In genomic region chr9:105415344-105415980, GRCh38 we compare ENCODE assay signal across 8 cellular contexts. TPM values are rescaled to one million over a fixed set of nuclear protein-coding genes. Genes with fewer than 3 reads are reported as not detected.
A peak's percentile ranks its signal among the peaks of the same experiment; 100 is the strongest.
DNase-seq lines count a peak whose midpoint lies in the region; ATAC-seq, FAIRE-seq and TF ChIP-seq lines count a peak whose summit lies in the region.

No MANE protein-coding gene starts in this region.

- H3K27me3 ChIP-seq in endodermal cell (ENCODE audit: control insufficient read depth, insufficient read depth, low read length, poor library complexity, severe bottlenecking) (no peaks in the 10 kb centered on the region), stomach (no peaks in the 10 kb centered on the region)

- H3K9me3 ChIP-seq in endodermal cell (ENCODE audit: control insufficient read depth, low read length) (peaks cover 9% of the 10 kb centered on the region), stomach (peaks cover 0 to 7% (median 2%) of the 10 kb centered on the region in 4 donors)

- FAIRE-seq in GM18507 (lab: Jason Lieb, UNC), result peak; percentile 72

- H3K4me3 Mint-ChIP-seq in endodermal cell (peak overlapping the region; percentile 35), natural killer cell (no peak overlapping the region)

- H3K4me1 ChIP-seq in endodermal cell (ENCODE audit: control insufficient read depth, insufficient read depth, low read length) (peaks cover 6% of the 10 kb centered on the region), stomach (peaks cover 0 to 30% (median 14%) of the 10 kb centered on the region in 4 donors)

- DNase-seq in AG09319 (ENCODE audit: extremely low read depth, low read depth), result no peak
- peak; percentile 22 for DNase-seq in GM18507 (ENCODE audit: extremely low spot score, insufficient read length, low read depth)
- DNase-seq in NCI-H345 (lab: John Stamatoyannopoulos, UW), result peak; percentile 64
- peak; percentile 22 to 38 for DNase-seq in activated CD8-positive, alpha-beta memory T cell treated with anti-CD3 and anti-CD28 coated beads for 1 hour (ENCODE audit: extremely low read depth in 1 of 2, low read depth in 1 of 2)
- peak; percentile 87 for DNase-seq in endodermal cell
- DNase-seq in natural killer cell, result peak; percentile 42
- peak; percentile 59 for DNase-seq in stomach

- ATAC-seq in HG03066 (IDR thresholded peaks at IDR 0.05; ENCODE audit: low read depth, unreplicated experiment) (peak; percentile 66), natural killer cell (peak; percentile 77 to 89 (median 81))

- no peak for TF ChIP-seq EP300 in stomach (IDR thresholded peaks at IDR 0.05)

- no peak overlapping the region for H3K4me3 ChIP-seq in endodermal cell (ENCODE audit: low read length)
- no peak overlapping the region for H3K4me3 ChIP-seq in stomach

- H3K36me3 ChIP-seq in endodermal cell (ENCODE audit: control insufficient read depth, insufficient read depth, low read length) (no peaks in the 10 kb centered on the region), stomach (no peaks in the 10 kb centered on the region)

- peaks cover 17% of the 10 kb centered on the region for H3K9me3 Mint-ChIP-seq in endodermal cell
- no peaks in the 10 kb centered on the region for H3K9me3 Mint-ChIP-seq in natural killer cell

- WGBS in endodermal cell (ENCODE audit: insufficient coverage in 1 of 2, insufficient read length in 1 of 2), 2 experiments, result 30 to 48% methylated on average over 7 to 13 of the region's 13 CpGs
- 49 to 53% (median 49%) methylated on average over 13 of the region's 13 CpGs for WGBS in stomach, 5 donors

- TF ChIP-seq CTCF in AG09319 (IDR thresholded peaks at IDR 0.05; ENCODE audit: low read depth, low read length), result peak; percentile 79
- TF ChIP-seq CTCF in endodermal cell (conservative IDR thresholded peaks at IDR 0.05), result peak; percentile 94
- TF ChIP-seq CTCF in natural killer cell (IDR thresholded peaks at IDR 0.05), result peak; percentile 94
- TF ChIP-seq CTCF in stomach (IDR thresholded peaks at IDR 0.05), result peak in 5 of 7 experiments; percentile 63 to 86 (median 80)

- H3K27ac Mint-ChIP-seq in endodermal cell (no peak overlapping the region), natural killer cell (no peak overlapping the region)

- H3K27me3 Mint-ChIP-seq in endodermal cell (ENCODE audit: insufficient read depth) (no peaks in the 10 kb centered on the region), natural killer cell (ENCODE audit: low read depth in 2 of 2) (peaks cover 27 to 38% of the 10 kb centered on the region in 2 donors)

- H3K4me1 Mint-ChIP-seq in endodermal cell (peaks cover 16% of the 10 kb centered on the region), natural killer cell (peaks cover 5 to 6% of the 10 kb centered on the region in 2 donors)

- intact Hi-C loops in natural killer cell (cut with micrococcal nuclease), result loop anchor here (1.0 to 10.0 kb wide), 4 partner anchors 258 to 635 kb away; partner anchors contain the start of gene ABCA1
- intact Hi-C loops in stomach (cut with DNase I; ENCODE audit: low total_unique reads), result loop anchor here (10.0 kb wide), 1 partner anchor 221 kb away; no protein-coding TSS in a partner anchor

- H3K36me3 Mint-ChIP-seq in endodermal cell (ENCODE audit: low read depth) (no peaks in the 10 kb centered on the region), natural killer cell (no peaks in the 10 kb centered on the region)

- H3K9ac ChIP-seq in endodermal cell (ENCODE audit: extremely low read depth, low read length, poor library complexity, severe bottlenecking), result no peak overlapping the region

- TF ChIP-seq POLR2A in stomach (IDR thresholded peaks at IDR 0.05), result no peak

- no peak overlapping the region for H3K27ac ChIP-seq in endodermal cell (ENCODE audit: low read depth, low read length)
- H3K27ac ChIP-seq in stomach, result no peak overlapping the region

RNA-seq across cellular contexts. Expression of gene FSD1L, which starts 32.4 kb away (rescaled TPM):
- total RNA-seq in endodermal cell (10 to 100 TPM; 13.4 to 14.3 TPM), natural killer cell (1 to 10 TPM; 2.0 to 4.2 (median 2.1) TPM), stomach (10 to 100 TPM in 1 of 5 donors, 1 to 10 TPM in 3, not detected in 1; 3.0 to 13.2 (median 3.4) TPM)
- 12.8 TPM for polyA plus RNA-seq in endodermal cell (2013, experiment 1 of 2)
- polyA plus RNA-seq in endodermal cell (2013, experiment 2 of 2), result 16.8 TPM
- 1 to 10 TPM in 2 of 3 donors, under 1 TPM in 1; 0.78 to 1.2 (median 1.1) TPM for polyA plus RNA-seq in stomach
